ENCODE assay signal across 2 cellular contexts in the genomic region with DNA sequence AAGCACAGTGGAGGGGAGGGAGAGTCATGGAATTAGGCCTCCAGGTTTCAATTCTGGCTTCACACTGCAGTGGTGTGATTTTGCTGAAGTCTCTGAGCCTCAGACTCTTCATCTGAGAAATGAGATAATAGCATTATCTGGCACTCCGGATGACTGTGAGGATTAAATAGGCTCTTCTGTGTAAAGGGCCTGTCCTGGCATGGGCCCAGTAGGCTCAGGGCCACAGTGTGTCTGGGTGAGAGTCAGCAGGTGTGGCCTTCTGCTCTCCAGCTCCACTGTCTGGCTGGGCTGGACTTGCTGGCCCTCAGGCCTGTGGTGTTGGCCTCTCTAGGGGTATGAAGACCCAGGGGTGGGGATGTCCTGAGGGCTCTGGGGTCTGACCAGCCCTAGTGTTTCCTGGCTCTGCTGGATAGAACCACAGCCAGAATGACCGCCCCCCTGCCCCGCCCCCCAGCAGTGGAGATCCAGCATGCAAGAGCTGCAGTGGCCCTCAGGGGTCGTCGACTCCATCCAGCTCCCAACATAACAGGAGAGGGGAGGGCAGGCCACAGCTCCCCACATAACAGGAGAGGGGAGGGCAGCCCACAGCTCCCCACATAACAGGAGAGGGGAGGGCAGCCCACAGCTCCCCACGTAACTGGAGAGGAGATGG.
TF ChIP-seq lines count a peak whose summit lies in the region.

No MANE protein-coding gene starts in this region.

TF ChIP-seq in A549, 52 proteins besides CTCF, POLR2A, EP300 and RAD21:
- TF ChIP-seq, protein P1, sequence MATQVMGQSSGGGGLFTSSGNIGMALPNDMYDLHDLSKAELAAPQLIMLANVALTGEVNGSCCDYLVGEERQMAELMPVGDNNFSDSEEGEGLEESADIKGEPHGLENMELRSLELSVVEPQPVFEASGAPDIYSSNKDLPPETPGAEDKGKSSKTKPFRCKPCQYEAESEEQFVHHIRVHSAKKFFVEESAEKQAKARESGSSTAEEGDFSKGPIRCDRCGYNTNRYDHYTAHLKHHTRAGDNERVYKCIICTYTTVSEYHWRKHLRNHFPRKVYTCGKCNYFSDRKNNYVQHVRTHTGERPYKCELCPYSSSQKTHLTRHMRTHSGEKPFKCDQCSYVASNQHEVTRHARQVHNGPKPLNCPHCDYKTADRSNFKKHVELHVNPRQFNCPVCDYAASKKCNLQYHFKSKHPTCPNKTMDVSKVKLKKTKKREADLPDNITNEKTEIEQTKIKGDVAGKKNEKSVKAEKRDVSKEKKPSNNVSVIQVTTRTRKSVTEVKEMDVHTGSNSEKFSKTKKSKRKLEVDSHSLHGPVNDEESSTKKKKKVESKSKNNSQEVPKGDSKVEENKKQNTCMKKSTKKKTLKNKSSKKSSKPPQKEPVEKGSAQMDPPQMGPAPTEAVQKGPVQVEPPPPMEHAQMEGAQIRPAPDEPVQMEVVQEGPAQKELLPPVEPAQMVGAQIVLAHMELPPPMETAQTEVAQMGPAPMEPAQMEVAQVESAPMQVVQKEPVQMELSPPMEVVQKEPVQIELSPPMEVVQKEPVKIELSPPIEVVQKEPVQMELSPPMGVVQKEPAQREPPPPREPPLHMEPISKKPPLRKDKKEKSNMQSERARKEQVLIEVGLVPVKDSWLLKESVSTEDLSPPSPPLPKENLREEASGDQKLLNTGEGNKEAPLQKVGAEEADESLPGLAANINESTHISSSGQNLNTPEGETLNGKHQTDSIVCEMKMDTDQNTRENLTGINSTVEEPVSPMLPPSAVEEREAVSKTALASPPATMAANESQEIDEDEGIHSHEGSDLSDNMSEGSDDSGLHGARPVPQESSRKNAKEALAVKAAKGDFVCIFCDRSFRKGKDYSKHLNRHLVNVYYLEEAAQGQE (IDR thresholded peaks at IDR 0.05), result no peak
- TF ChIP-seq GATA3 (IDR thresholded peaks at IDR 0.05; ENCODE audit: borderline replicate concordance), result no peak
- TF ChIP-seq CHD4 (IDR thresholded peaks at IDR 0.05; ENCODE audit: borderline replicate concordance), result no peak
- no peak for TF ChIP-seq E2F6 (IDR thresholded peaks at IDR 0.05; ENCODE audit: borderline replicate concordance, low read depth)
TF ChIP-seq in A549: peak in this region for 0.

TF ChIP-seq in IMR-90, 13 proteins besides CTCF, POLR2A, EP300 and RAD21 (continued from another document):
- no peak for TF ChIP-seq CHD1 (IDR thresholded peaks at IDR 0.05; ENCODE audit: low read depth, low read length)
